Comparison of ENCODE assay signal across 1 cellular context in genomic region chr11:67640021-67640757, GRCh38.
TF ChIP-seq lines count a peak whose summit lies in the region.

No MANE protein-coding gene starts in this region.

TF ChIP-seq in HepG2, 621 proteins besides CTCF, POLR2A, EP300 and RAD21 (continued from another document and continues in another):
- no peak for TF ChIP-seq TCF7L2 (IDR thresholded peaks at IDR 0.05; ENCODE audit: low read depth, low read length)
- no peak for TF ChIP-seq ZNF598 (CRISPR knock-in tag; IDR thresholded peaks at IDR 0.05; ENCODE audit: borderline replicate concordance)
- no peak for TF ChIP-seq ZBTB1 (CRISPR knock-in tag; IDR thresholded peaks at IDR 0.05; ENCODE audit: borderline replicate concordance)
- TF ChIP-seq ZNF792 (CRISPR knock-in tag; IDR thresholded peaks at IDR 0.05): peak; percentile 43; the same call in 1 of the 2 replicates
- no peak; the same call in 1 of the 2 replicates for TF ChIP-seq SRY (CRISPR knock-in tag; IDR thresholded peaks at IDR 0.05)
- TF ChIP-seq ARNT (IDR thresholded peaks at IDR 0.05): no peak
- TF ChIP-seq, protein P1, sequence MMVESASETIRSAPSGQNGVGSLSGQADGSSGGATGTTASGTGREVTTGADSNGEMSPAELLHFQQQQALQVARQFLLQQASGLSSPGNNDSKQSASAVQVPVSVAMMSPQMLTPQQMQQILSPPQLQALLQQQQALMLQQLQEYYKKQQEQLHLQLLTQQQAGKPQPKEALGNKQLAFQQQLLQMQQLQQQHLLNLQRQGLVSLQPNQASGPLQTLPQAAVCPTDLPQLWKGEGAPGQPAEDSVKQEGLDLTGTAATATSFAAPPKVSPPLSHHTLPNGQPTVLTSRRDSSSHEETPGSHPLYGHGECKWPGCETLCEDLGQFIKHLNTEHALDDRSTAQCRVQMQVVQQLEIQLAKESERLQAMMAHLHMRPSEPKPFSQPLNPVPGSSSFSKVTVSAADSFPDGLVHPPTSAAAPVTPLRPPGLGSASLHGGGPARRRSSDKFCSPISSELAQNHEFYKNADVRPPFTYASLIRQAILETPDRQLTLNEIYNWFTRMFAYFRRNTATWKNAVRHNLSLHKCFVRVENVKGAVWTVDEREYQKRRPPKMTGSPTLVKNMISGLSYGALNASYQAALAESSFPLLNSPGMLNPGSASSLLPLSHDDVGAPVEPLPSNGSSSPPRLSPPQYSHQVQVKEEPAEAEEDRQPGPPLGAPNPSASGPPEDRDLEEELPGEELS (CRISPR knock-in tag; IDR thresholded peaks at IDR 0.05): no peak
- TF ChIP-seq E2F5 (CRISPR knock-in tag; conservative IDR thresholded peaks at IDR 0.05): peak; percentile 78
- TF ChIP-seq ZNF510 (CRISPR knock-in tag; IDR thresholded peaks at IDR 0.05; ENCODE audit: low read depth): no peak
- peak; percentile 82; the same call in 1 of the 2 replicates for TF ChIP-seq ZSCAN25 (CRISPR knock-in tag; IDR thresholded peaks at IDR 0.05)
- no peak for TF ChIP-seq SMAD9 (CRISPR knock-in tag; IDR thresholded peaks at IDR 0.05)
- TF ChIP-seq ZNF367 (CRISPR knock-in tag; IDR thresholded peaks at IDR 0.05; ENCODE audit: borderline replicate concordance): no peak
- TF ChIP-seq TFE3 (CRISPR knock-in tag; IDR thresholded peaks at IDR 0.05): peak; percentile 60; the same call in 1 of the 2 replicates
- no peak for TF ChIP-seq KAT8 (CRISPR knock-in tag; IDR thresholded peaks at IDR 0.05)
- TF ChIP-seq ZNF33A (CRISPR knock-in tag; IDR thresholded peaks at IDR 0.05; ENCODE audit: borderline replicate concordance): no peak
- TF ChIP-seq HNRNPLL (IDR thresholded peaks at IDR 0.05; ENCODE audit: low read depth, low read length, poor library complexity, severe bottlenecking): peak; percentile 54
- TF ChIP-seq, protein P2, sequence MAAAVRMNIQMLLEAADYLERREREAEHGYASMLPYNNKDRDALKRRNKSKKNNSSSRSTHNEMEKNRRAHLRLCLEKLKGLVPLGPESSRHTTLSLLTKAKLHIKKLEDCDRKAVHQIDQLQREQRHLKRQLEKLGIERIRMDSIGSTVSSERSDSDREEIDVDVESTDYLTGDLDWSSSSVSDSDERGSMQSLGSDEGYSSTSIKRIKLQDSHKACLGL (CRISPR knock-in tag; IDR thresholded peaks at IDR 0.05): 0 out of 2 replicates have a peak, but pooled peaks have one; percentile 50
- peak; percentile 82 for TF ChIP-seq RNF2 (conservative IDR thresholded peaks at IDR 0.05; ENCODE audit: low read depth)
- no peak for TF ChIP-seq ZNF549 (CRISPR knock-in tag; IDR thresholded peaks at IDR 0.05)
- no peak for TF ChIP-seq SOX6 (IDR thresholded peaks at IDR 0.05)
- TF ChIP-seq SOX6 (CRISPR knock-in tag; IDR thresholded peaks at IDR 0.05): no peak
- TF ChIP-seq SAP130 (CRISPR knock-in tag; IDR thresholded peaks at IDR 0.05; ENCODE audit: low read depth): no peak
- no peak for TF ChIP-seq ZNF17 (CRISPR knock-in tag; IDR thresholded peaks at IDR 0.05)
- no peak for TF ChIP-seq NCOR1 (IDR thresholded peaks at IDR 0.05; ENCODE audit: borderline replicate concordance, low read length)
- TF ChIP-seq BRD4 (CRISPR knock-in tag; IDR thresholded peaks at IDR 0.05): no peak
- TF ChIP-seq, protein P3, sequence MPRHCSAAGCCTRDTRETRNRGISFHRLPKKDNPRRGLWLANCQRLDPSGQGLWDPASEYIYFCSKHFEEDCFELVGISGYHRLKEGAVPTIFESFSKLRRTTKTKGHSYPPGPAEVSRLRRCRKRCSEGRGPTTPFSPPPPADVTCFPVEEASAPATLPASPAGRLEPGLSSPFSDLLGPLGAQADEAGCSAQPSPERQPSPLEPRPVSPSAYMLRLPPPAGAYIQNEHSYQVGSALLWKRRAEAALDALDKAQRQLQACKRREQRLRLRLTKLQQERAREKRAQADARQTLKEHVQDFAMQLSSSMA (CRISPR knock-in tag; IDR thresholded peaks at IDR 0.05): no peak
- no peak for TF ChIP-seq PAWR (CRISPR knock-in tag; IDR thresholded peaks at IDR 0.05; ENCODE audit: borderline replicate concordance)
- TF ChIP-seq NCOA1 (CRISPR knock-in tag; IDR thresholded peaks at IDR 0.05): no peak
- TF ChIP-seq, protein P4, sequence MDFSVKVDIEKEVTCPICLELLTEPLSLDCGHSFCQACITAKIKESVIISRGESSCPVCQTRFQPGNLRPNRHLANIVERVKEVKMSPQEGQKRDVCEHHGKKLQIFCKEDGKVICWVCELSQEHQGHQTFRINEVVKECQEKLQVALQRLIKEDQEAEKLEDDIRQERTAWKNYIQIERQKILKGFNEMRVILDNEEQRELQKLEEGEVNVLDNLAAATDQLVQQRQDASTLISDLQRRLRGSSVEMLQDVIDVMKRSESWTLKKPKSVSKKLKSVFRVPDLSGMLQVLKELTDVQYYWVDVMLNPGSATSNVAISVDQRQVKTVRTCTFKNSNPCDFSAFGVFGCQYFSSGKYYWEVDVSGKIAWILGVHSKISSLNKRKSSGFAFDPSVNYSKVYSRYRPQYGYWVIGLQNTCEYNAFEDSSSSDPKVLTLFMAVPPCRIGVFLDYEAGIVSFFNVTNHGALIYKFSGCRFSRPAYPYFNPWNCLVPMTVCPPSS (IDR thresholded peaks at IDR 0.05): no peak
- TF ChIP-seq SIX1 (CRISPR knock-in tag; IDR thresholded peaks at IDR 0.05; ENCODE audit: borderline replicate concordance): no peak
- TF ChIP-seq, protein P5, sequence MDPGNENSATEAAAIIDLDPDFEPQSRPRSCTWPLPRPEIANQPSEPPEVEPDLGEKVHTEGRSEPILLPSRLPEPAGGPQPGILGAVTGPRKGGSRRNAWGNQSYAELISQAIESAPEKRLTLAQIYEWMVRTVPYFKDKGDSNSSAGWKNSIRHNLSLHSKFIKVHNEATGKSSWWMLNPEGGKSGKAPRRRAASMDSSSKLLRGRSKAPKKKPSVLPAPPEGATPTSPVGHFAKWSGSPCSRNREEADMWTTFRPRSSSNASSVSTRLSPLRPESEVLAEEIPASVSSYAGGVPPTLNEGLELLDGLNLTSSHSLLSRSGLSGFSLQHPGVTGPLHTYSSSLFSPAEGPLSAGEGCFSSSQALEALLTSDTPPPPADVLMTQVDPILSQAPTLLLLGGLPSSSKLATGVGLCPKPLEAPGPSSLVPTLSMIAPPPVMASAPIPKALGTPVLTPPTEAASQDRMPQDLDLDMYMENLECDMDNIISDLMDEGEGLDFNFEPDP (CRISPR knock-in tag; conservative IDR thresholded peaks at IDR 0.05): no peak
- TF ChIP-seq KLF6 (CRISPR knock-in tag; IDR thresholded peaks at IDR 0.05): no peak
- 0 out of 2 replicates have a peak, but pooled peaks have one; percentile 23 for TF ChIP-seq ZBTB25 (CRISPR knock-in tag; IDR thresholded peaks at IDR 0.05)
- no peak for TF ChIP-seq ZNF232 (CRISPR knock-in tag; IDR thresholded peaks at IDR 0.05; ENCODE audit: borderline replicate concordance)
- TF ChIP-seq RBFOX2 (IDR thresholded peaks at IDR 0.05; ENCODE audit: low read depth, low read length): no peak
- no peak for TF ChIP-seq SP2 (CRISPR knock-in tag; IDR thresholded peaks at IDR 0.05)
- TF ChIP-seq ZNF382 (CRISPR knock-in tag; IDR thresholded peaks at IDR 0.05; ENCODE audit: borderline replicate concordance): no peak
- TF ChIP-seq MXI1 (IDR thresholded peaks at IDR 0.05; ENCODE audit: borderline replicate concordance, low read depth, low read length): no peak
- TF ChIP-seq MTA3 (CRISPR knock-in tag; IDR thresholded peaks at IDR 0.05): no peak
- TF ChIP-seq ZNF362 (CRISPR knock-in tag; IDR thresholded peaks at IDR 0.05; ENCODE audit: borderline replicate concordance): no peak
- TF ChIP-seq, protein P6, sequence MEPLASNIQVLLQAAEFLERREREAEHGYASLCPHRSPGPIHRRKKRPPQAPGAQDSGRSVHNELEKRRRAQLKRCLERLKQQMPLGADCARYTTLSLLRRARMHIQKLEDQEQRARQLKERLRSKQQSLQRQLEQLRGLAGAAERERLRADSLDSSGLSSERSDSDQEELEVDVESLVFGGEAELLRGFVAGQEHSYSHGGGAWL (CRISPR knock-in tag; IDR thresholded peaks at IDR 0.05): peak; percentile 61; the same call in 1 of the 2 replicates
- TF ChIP-seq ZNF607 (CRISPR knock-in tag; IDR thresholded peaks at IDR 0.05; ENCODE audit: borderline replicate concordance): no peak
- no peak for TF ChIP-seq REL (CRISPR knock-in tag; conservative IDR thresholded peaks at IDR 0.05)
- TF ChIP-seq DBP (CRISPR knock-in tag; IDR thresholded peaks at IDR 0.05; ENCODE audit: not compliant biosample characterization): no peak
- no peak for TF ChIP-seq ZNF720 (CRISPR knock-in tag; IDR thresholded peaks at IDR 0.05)
- no peak for TF ChIP-seq ADNP (CRISPR knock-in tag; IDR thresholded peaks at IDR 0.05)
- no peak for TF ChIP-seq ZNF10 (CRISPR knock-in tag; IDR thresholded peaks at IDR 0.05; ENCODE audit: borderline replicate concordance, low read depth)
- no peak for TF ChIP-seq ZNF383 (CRISPR knock-in tag; IDR thresholded peaks at IDR 0.05; ENCODE audit: borderline replicate concordance)
- TF ChIP-seq FLYWCH1 (CRISPR knock-in tag; IDR thresholded peaks at IDR 0.05): no peak
- peak; percentile 77; the same call in 1 of the 2 replicates for TF ChIP-seq CERS6 (CRISPR knock-in tag; IDR thresholded peaks at IDR 0.05)
- TF ChIP-seq SIN3B (IDR thresholded peaks at IDR 0.05; ENCODE audit: low read length): no peak
- TF ChIP-seq CREB1 (IDR thresholded peaks at IDR 0.05): no peak
- TF ChIP-seq CREB1 (CRISPR knock-in tag; IDR thresholded peaks at IDR 0.05): no peak
- TF ChIP-seq, protein P7, sequence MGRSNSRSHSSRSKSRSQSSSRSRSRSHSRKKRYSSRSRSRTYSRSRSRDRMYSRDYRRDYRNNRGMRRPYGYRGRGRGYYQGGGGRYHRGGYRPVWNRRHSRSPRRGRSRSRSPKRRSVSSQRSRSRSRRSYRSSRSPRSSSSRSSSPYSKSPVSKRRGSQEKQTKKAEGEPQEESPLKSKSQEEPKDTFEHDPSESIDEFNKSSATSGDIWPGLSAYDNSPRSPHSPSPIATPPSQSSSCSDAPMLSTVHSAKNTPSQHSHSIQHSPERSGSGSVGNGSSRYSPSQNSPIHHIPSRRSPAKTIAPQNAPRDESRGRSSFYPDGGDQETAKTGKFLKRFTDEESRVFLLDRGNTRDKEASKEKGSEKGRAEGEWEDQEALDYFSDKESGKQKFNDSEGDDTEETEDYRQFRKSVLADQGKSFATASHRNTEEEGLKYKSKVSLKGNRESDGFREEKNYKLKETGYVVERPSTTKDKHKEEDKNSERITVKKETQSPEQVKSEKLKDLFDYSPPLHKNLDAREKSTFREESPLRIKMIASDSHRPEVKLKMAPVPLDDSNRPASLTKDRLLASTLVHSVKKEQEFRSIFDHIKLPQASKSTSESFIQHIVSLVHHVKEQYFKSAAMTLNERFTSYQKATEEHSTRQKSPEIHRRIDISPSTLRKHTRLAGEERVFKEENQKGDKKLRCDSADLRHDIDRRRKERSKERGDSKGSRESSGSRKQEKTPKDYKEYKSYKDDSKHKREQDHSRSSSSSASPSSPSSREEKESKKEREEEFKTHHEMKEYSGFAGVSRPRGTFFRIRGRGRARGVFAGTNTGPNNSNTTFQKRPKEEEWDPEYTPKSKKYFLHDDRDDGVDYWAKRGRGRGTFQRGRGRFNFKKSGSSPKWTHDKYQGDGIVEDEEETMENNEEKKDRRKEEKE (IDR thresholded peaks at IDR 0.05): no peak
- TF ChIP-seq KDM6A (CRISPR knock-in tag; IDR thresholded peaks at IDR 0.05; ENCODE audit: low read depth): no peak
- TF ChIP-seq ZSCAN21 (CRISPR knock-in tag; IDR thresholded peaks at IDR 0.05; ENCODE audit: borderline replicate concordance): peak; percentile 80; the same call in 1 of the 2 replicates
- no peak for TF ChIP-seq ZNF749 (CRISPR knock-in tag; IDR thresholded peaks at IDR 0.05; ENCODE audit: borderline replicate concordance)
